28 cellular contexts compared by ENCODE assay signal in genomic region chr10:61350068-61350467, GRCh38.
"Had no signal": no experiment of that assay in that cellular context is flagged by ENCODE, and none has a peak within 500 bp of the region (broad histone marks: within the 10 kb centered on the region; RNA-seq: fewer than 3 reads in every experiment).

No MANE protein-coding gene starts in this region.

- H3K4me1 Mint-ChIP-seq: stimulated activated effector memory CD8-positive, alpha-beta T cell treated with anti-CD3 and anti-CD28 coated beads, Interleukin-12 subunit alpha, Interleukin-12 subunit beta, amount 100 ng/mL, for 72 hours; stimulated activated memory B cell treated with anti-CD40 and anti-IgM and Interleukin-4, amounts not matched to agents 10 μg/mL and 1 μg/mL and 100 μg/mL, for 72 hours; stimulated activated naive B cell treated with anti-CD40 and anti-IgM and Interleukin-4, amounts not matched to agents 10 μg/mL and 1 μg/mL and 100 μg/mL, for 72 hours; stimulated activated naive CD8-positive, alpha-beta T cell treated with anti-CD3 and anti-CD28 coated beads, Interleukin-15, amount 100 ng/mL, for 72 hours had no signal

- ATAC-seq: stimulated activated effector memory CD8-positive, alpha-beta T cell treated with anti-CD3 and anti-CD28 coated beads, Interleukin-12 subunit alpha, Interleukin-12 subunit beta, amount 100 ng/mL, for 72 hours; stimulated activated memory B cell treated with anti-CD40 and anti-IgM and Interleukin-4, amounts not matched to agents 10 μg/mL and 1 μg/mL and 100 μg/mL, for 72 hours; stimulated activated naive B cell treated with anti-CD40 and anti-IgM and Interleukin-4, amounts not matched to agents 10 μg/mL and 1 μg/mL and 100 μg/mL, for 72 hours; stimulated activated naive CD8-positive, alpha-beta T cell treated with anti-CD3 and anti-CD28 coated beads, Interleukin-15, amount 100 ng/mL, for 72 hours; stimulated activated naive CD8-positive, alpha-beta T cell treated with anti-CD3 and anti-CD28 coated beads, Interleukin-15, Interleukin-2, amounts not matched to agents 100 U/mL and 50 U/mL, for 24 hours; upper lobe of right lung had no signal

- DNase-seq: stimulated activated CD4-positive, alpha-beta T cell treated with anti-CD3 and anti-CD28 coated beads, Interleukin-2, amount 100 ng/mL, for 48 hours; stimulated activated CD4-positive, alpha-beta T cell treated with anti-CD3 and anti-CD28 coated beads, Interleukin-4, amount 100 ng/mL, for 1 hour; stimulated activated CD4-positive, alpha-beta T cell treated with anti-CD3 and anti-CD28 coated beads, Interleukin-4, amount 100 ng/mL, for 24 hours; stimulated activated CD4-positive, alpha-beta T cell treated with anti-CD3 and anti-CD28 coated beads, Interleukin-4, amount 100 ng/mL, for 4 hours; stimulated activated CD8-positive, alpha-beta memory T cell treated with anti-CD3 and anti-CD28 coated beads, Interleukin-4, amount 100 ng/mL, for 48 hours; stimulated activated naive B cell treated with anti-CD40 and anti-IgM and Interleukin-4, amounts not matched to agents 10 μg/mL and 1 μg/mL and 100 μg/mL, for 72 hours; stimulated activated naive CD4-positive, alpha-beta T cell; stimulated activated naive CD4-positive, alpha-beta T cell treated with Interleukin-2 at 50 U/mL for 16 hours; stimulated activated naive CD8-positive, alpha-beta T cell treated with anti-CD3 and anti-CD28 coated beads, Interleukin-15, amount 100 ng/mL, for 72 hours; stimulated activated naive CD8-positive, alpha-beta T cell treated with anti-CD3 and anti-CD28 coated beads, Interleukin-15, Interleukin-2, amounts not matched to agents 100 U/mL and 50 U/mL, for 24 hours; stomach; substantia nigra; testis; thyroid gland; tibial artery; transverse colon; trophoblast cell; upper lobe of left lung; upper lobe of right lung; uterus had no signal

- H3K4me1 ChIP-seq: suprapubic skin, testis, thyroid gland, tibial artery, tibial nerve, transverse colon, upper lobe of left lung, upper lobe of right lung, uterus, vagina had no signal

- H3K9me3 ChIP-seq: stomach, suprapubic skin, testis, thoracic aorta, thyroid gland, tibial artery, tibial nerve, transverse colon, upper lobe of right lung, uterus, vagina had no signal

- H3K36me3 ChIP-seq: stomach, suprapubic skin, thoracic aorta, thyroid gland, tibial artery, tibial nerve, transverse colon, upper lobe of left lung, upper lobe of right lung, uterus, vagina had no signal

- H3K27ac ChIP-seq: stomach, suprapubic skin, testis, thoracic aorta, thyroid gland, tibial artery, tibial nerve, transverse colon, upper lobe of left lung, upper lobe of right lung, uterus, vagina had no signal

- H3K4me3 ChIP-seq: stomach, suprapubic skin, testis, thoracic aorta, thyroid gland, tibial artery, tibial nerve, transverse colon, upper lobe of left lung, upper lobe of right lung, uterus, vagina had no signal

- H3K9me3 Mint-ChIP-seq: stimulated activated naive B cell treated with anti-CD40 and anti-IgM and Interleukin-4, amounts not matched to agents 10 μg/mL and 1 μg/mL and 100 μg/mL, for 72 hours; stimulated activated naive CD8-positive, alpha-beta T cell treated with anti-CD3 and anti-CD28 coated beads, Interleukin-15, amount 100 ng/mL, for 72 hours; stimulated activated naive CD8-positive, alpha-beta T cell treated with anti-CD3 and anti-CD28 coated beads, Interleukin-15, Interleukin-2, amounts not matched to agents 100 ng/mL and 50 ng/mL, for 24 hours; type B pancreatic cell had no signal

- H3K36me3 Mint-ChIP-seq: stimulated activated effector memory CD8-positive, alpha-beta T cell treated with anti-CD3 and anti-CD28 coated beads, Interleukin-12 subunit alpha, Interleukin-12 subunit beta, amount 100 ng/mL, for 72 hours; stimulated activated memory B cell treated with anti-CD40 and anti-IgM and Interleukin-4, amounts not matched to agents 10 μg/mL and 1 μg/mL and 100 μg/mL, for 72 hours; stimulated activated naive B cell treated with anti-CD40 and anti-IgM and Interleukin-4, amounts not matched to agents 10 μg/mL and 1 μg/mL and 100 μg/mL, for 72 hours; type B pancreatic cell had no signal

- H3K27ac Mint-ChIP-seq: stimulated activated effector memory CD8-positive, alpha-beta T cell treated with anti-CD3 and anti-CD28 coated beads, Interleukin-12 subunit alpha, Interleukin-12 subunit beta, amount 100 ng/mL, for 72 hours; stimulated activated memory B cell treated with anti-CD40 and anti-IgM and Interleukin-4, amounts not matched to agents 10 μg/mL and 1 μg/mL and 100 μg/mL, for 72 hours; stimulated activated naive B cell treated with anti-CD40 and anti-IgM and Interleukin-4, amounts not matched to agents 10 μg/mL and 1 μg/mL and 100 μg/mL, for 72 hours; stimulated activated naive CD8-positive, alpha-beta T cell treated with anti-CD3 and anti-CD28 coated beads, Interleukin-15, amount 100 ng/mL, for 72 hours; stimulated activated naive CD8-positive, alpha-beta T cell treated with anti-CD3 and anti-CD28 coated beads, Interleukin-15, Interleukin-2, amounts not matched to agents 100 ng/mL and 50 ng/mL, for 24 hours; type B pancreatic cell had no signal

- H3K4me3 Mint-ChIP-seq: stimulated activated effector memory CD8-positive, alpha-beta T cell treated with anti-CD3 and anti-CD28 coated beads, Interleukin-12 subunit alpha, Interleukin-12 subunit beta, amount 100 ng/mL, for 72 hours; stimulated activated memory B cell treated with anti-CD40 and anti-IgM and Interleukin-4, amounts not matched to agents 10 μg/mL and 1 μg/mL and 100 μg/mL, for 72 hours; stimulated activated naive B cell treated with anti-CD40 and anti-IgM and Interleukin-4, amounts not matched to agents 10 μg/mL and 1 μg/mL and 100 μg/mL, for 72 hours; stimulated activated naive CD8-positive, alpha-beta T cell treated with anti-CD3 and anti-CD28 coated beads, Interleukin-15, amount 100 ng/mL, for 72 hours; stimulated activated naive CD8-positive, alpha-beta T cell treated with anti-CD3 and anti-CD28 coated beads, Interleukin-15, Interleukin-2, amounts not matched to agents 100 ng/mL and 50 ng/mL, for 24 hours; type B pancreatic cell had no signal

- H3K27me3 Mint-ChIP-seq: stimulated activated naive CD8-positive, alpha-beta T cell treated with anti-CD3 and anti-CD28 coated beads, Interleukin-15, Interleukin-2, amounts not matched to agents 100 ng/mL and 50 ng/mL, for 24 hours had no signal
